ENCODE assay signal across 1 cellular context in the genomic region with DNA sequence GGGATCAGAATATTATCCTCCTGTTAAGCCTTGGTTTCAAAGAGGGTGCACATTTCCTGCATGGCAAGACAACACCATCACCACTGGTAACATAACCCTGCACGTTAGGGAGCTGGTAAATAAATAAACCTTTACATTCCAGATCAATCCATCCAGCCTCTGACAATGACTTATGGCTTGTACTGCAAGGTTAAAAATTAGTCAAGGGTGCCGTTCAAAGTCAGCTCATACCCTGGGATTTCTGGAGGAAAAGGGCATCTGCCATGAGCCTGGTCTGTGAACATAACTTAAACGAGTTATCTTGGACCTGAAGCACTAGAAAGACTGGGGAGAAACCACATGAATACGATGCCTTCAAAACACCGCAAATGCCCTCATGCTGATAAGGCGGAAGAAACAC.
TF ChIP-seq lines count a peak whose summit lies in the region.

No MANE protein-coding gene starts in this region.

TF ChIP-seq in HepG2, 621 proteins besides CTCF, POLR2A, EP300 and RAD21 (continued from another document and continues in another):
- TF ChIP-seq, protein P1, sequence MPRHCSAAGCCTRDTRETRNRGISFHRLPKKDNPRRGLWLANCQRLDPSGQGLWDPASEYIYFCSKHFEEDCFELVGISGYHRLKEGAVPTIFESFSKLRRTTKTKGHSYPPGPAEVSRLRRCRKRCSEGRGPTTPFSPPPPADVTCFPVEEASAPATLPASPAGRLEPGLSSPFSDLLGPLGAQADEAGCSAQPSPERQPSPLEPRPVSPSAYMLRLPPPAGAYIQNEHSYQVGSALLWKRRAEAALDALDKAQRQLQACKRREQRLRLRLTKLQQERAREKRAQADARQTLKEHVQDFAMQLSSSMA (CRISPR knock-in tag; IDR thresholded peaks at IDR 0.05): no peak
- TF ChIP-seq PBX2 (CRISPR knock-in tag; IDR thresholded peaks at IDR 0.05) (peak; percentile 68; the same call in 1 of the 2 replicates), MXI1 (IDR thresholded peaks at IDR 0.05; ENCODE audit: borderline replicate concordance, low read depth, low read length) (no peak), RFX3 (CRISPR knock-in tag; IDR thresholded peaks at IDR 0.05) (no peak), MED1 (CRISPR knock-in tag; IDR thresholded peaks at IDR 0.05) (peak; percentile 59), PREB (CRISPR knock-in tag; IDR thresholded peaks at IDR 0.05) (no peak), PITX1 (CRISPR knock-in tag; IDR thresholded peaks at IDR 0.05) (peak; percentile 81), U2AF2 (IDR thresholded peaks at IDR 0.05; ENCODE audit: low read depth, low read length) (no peak), ZNF761 (CRISPR knock-in tag; conservative IDR thresholded peaks at IDR 0.05) (no peak), CREB1 (IDR thresholded peaks at IDR 0.05) (no peak), CREB1 (CRISPR knock-in tag; IDR thresholded peaks at IDR 0.05) (peak; percentile 61), MAZ (IDR thresholded peaks at IDR 0.05; ENCODE audit: borderline replicate concordance, low read depth, low read length) (no peak), MAZ (CRISPR knock-in tag; IDR thresholded peaks at IDR 0.05; ENCODE audit: low read depth) (no peak), PHF20 (CRISPR knock-in tag; IDR thresholded peaks at IDR 0.05) (no peak), RXRB (CRISPR knock-in tag; IDR thresholded peaks at IDR 0.05; ENCODE audit: borderline replicate concordance) (no peak), ZNF550 (CRISPR knock-in tag; IDR thresholded peaks at IDR 0.05; ENCODE audit: borderline replicate concordance) (no peak), ZNF44 (CRISPR knock-in tag; IDR thresholded peaks at IDR 0.05) (no peak), ZNF33B (CRISPR knock-in tag; IDR thresholded peaks at IDR 0.05) (peak; percentile 82; the same call in 1 of the 2 replicates), REL (CRISPR knock-in tag; conservative IDR thresholded peaks at IDR 0.05) (no peak), ZNF790 (CRISPR knock-in tag; IDR thresholded peaks at IDR 0.05; ENCODE audit: borderline replicate concordance) (no peak), TBX2 (CRISPR knock-in tag; IDR thresholded peaks at IDR 0.05; ENCODE audit: borderline replicate concordance) (peak; percentile 65; the same call in 1 of the 2 replicates), MIXL1 (CRISPR knock-in tag; IDR thresholded peaks at IDR 0.05) (0 out of 2 replicates have a peak, but pooled peaks have one; percentile 25), ZNF609 (CRISPR knock-in tag; IDR thresholded peaks at IDR 0.05; ENCODE audit: borderline replicate concordance) (peak; percentile 53; the same call in 1 of the 2 replicates), ZNF17 (CRISPR knock-in tag; IDR thresholded peaks at IDR 0.05) (no peak), GLI4 (CRISPR knock-in tag; IDR thresholded peaks at IDR 0.05; ENCODE audit: borderline replicate concordance) (no peak), ZNF841 (CRISPR knock-in tag; IDR thresholded peaks at IDR 0.05; ENCODE audit: borderline replicate concordance) (no peak), ZNF101 (CRISPR knock-in tag; IDR thresholded peaks at IDR 0.05; ENCODE audit: borderline replicate concordance, low read depth) (no peak), PATZ1 (CRISPR knock-in tag; IDR thresholded peaks at IDR 0.05) (no peak; the same call in 1 of the 2 replicates), TMF1 (CRISPR knock-in tag; IDR thresholded peaks at IDR 0.05; ENCODE audit: low read depth) (no peak), MTF1 (CRISPR knock-in tag; IDR thresholded peaks at IDR 0.05) (no peak), GTF3A (CRISPR knock-in tag; conservative IDR thresholded peaks at IDR 0.05) (no peak), ZFP1 (CRISPR knock-in tag; IDR thresholded peaks at IDR 0.05) (no peak), RARA (CRISPR knock-in tag; IDR thresholded peaks at IDR 0.05) (peak; percentile 60), SSRP1 (CRISPR knock-in tag; IDR thresholded peaks at IDR 0.05) (no peak), HOXA3 (CRISPR knock-in tag; IDR thresholded peaks at IDR 0.05) (peak; percentile 60; the same call in 1 of the 2 replicates), ZNF569 (CRISPR knock-in tag; IDR thresholded peaks at IDR 0.05; ENCODE audit: borderline replicate concordance) (no peak), SMAD1 (CRISPR knock-in tag; IDR thresholded peaks at IDR 0.05; ENCODE audit: borderline replicate concordance, low read depth) (no peak), ATRX (CRISPR knock-in tag; IDR thresholded peaks at IDR 0.05; ENCODE audit: borderline replicate concordance) (no peak)
- TF ChIP-seq, protein P2, sequence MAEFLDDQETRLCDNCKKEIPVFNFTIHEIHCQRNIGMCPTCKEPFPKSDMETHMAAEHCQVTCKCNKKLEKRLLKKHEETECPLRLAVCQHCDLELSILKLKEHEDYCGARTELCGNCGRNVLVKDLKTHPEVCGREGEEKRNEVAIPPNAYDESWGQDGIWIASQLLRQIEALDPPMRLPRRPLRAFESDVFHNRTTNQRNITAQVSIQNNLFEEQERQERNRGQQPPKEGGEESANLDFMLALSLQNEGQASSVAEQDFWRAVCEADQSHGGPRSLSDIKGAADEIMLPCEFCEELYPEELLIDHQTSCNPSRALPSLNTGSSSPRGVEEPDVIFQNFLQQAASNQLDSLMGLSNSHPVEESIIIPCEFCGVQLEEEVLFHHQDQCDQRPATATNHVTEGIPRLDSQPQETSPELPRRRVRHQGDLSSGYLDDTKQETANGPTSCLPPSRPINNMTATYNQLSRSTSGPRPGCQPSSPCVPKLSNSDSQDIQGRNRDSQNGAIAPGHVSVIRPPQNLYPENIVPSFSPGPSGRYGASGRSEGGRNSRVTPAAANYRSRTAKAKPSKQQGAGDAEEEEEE (CRISPR knock-in tag; IDR thresholded peaks at IDR 0.05; ENCODE audit: borderline replicate concordance): no peak
- TF ChIP-seq, protein P3, sequence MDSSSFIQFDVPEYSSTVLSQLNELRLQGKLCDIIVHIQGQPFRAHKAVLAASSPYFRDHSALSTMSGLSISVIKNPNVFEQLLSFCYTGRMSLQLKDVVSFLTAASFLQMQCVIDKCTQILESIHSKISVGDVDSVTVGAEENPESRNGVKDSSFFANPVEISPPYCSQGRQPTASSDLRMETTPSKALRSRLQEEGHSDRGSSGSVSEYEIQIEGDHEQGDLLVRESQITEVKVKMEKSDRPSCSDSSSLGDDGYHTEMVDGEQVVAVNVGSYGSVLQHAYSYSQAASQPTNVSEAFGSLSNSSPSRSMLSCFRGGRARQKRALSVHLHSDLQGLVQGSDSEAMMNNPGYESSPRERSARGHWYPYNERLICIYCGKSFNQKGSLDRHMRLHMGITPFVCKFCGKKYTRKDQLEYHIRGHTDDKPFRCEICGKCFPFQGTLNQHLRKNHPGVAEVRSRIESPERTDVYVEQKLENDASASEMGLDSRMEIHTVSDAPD (CRISPR knock-in tag; IDR thresholded peaks at IDR 0.05): peak; percentile 65; the same call in 1 of the 2 replicates
- TF ChIP-seq, protein P4, sequence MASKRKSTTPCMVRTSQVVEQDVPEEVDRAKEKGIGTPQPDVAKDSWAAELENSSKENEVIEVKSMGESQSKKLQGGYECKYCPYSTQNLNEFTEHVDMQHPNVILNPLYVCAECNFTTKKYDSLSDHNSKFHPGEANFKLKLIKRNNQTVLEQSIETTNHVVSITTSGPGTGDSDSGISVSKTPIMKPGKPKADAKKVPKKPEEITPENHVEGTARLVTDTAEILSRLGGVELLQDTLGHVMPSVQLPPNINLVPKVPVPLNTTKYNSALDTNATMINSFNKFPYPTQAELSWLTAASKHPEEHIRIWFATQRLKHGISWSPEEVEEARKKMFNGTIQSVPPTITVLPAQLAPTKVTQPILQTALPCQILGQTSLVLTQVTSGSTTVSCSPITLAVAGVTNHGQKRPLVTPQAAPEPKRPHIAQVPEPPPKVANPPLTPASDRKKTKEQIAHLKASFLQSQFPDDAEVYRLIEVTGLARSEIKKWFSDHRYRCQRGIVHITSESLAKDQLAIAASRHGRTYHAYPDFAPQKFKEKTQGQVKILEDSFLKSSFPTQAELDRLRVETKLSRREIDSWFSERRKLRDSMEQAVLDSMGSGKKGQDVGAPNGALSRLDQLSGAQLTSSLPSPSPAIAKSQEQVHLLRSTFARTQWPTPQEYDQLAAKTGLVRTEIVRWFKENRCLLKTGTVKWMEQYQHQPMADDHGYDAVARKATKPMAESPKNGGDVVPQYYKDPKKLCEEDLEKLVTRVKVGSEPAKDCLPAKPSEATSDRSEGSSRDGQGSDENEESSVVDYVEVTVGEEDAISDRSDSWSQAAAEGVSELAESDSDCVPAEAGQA (IDR thresholded peaks at IDR 0.05; ENCODE audit: low read depth): no peak
- TF ChIP-seq, protein P4 (CRISPR knock-in tag; IDR thresholded peaks at IDR 0.05; ENCODE audit: borderline replicate concordance): no peak
